ENCODE assay signal across 32 cellular contexts in the genomic region with DNA sequence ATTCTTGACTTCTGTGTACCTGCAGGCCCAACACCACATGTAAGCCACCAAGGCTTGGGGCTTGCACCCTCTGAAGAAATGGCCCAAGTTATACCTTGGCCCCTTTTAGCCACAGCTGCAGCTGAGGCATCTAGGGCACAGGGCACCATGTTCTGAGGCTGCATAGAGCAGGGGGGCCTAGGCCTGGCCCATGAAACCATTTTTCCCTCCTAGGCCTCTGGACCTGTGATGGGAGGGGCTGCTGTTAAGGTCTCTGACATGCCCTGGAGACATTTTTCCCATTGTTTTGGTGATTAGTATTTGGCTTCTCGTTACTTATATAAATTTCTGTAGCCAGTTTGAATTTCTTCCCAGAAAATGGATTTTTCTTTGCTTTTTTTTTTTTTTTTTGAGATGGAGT.
"Had no signal": no experiment of that assay in that cellular context is flagged by ENCODE, and none has a peak within 500 bp of the region (broad histone marks: within the 10 kb centered on the region; RNA-seq: fewer than 3 reads in every experiment).

No MANE protein-coding gene starts in this region.

- H3K27ac ChIP-seq: adrenal gland, ascending aorta, body of pancreas, brain microvascular endothelial cell, breast epithelium, cardiac muscle cell had no signal

- H3K4me1 ChIP-seq: adrenal gland, ascending aorta, breast epithelium had no signal

- H3K27me3 ChIP-seq: adrenal gland, ascending aorta, body of pancreas, brain microvascular endothelial cell, breast epithelium, cardiac muscle cell had no signal

- DNase-seq: activated effector memory CD4-positive, alpha-beta T cell treated with anti-CD3 and anti-CD28 coated beads, Interleukin-2, amount 50 U/mL, for 16 hours; activated effector memory CD4-positive, alpha-beta T cell treated with Interleukin-2 at 50 U/mL for 16 hours; activated gamma-delta T cell; activated gamma-delta T cell treated with Interleukin-2 at 50 U/mL for 16 hours; activated naive CD4-positive, alpha-beta T cell; activated naive CD4-positive, alpha-beta T cell treated with anti-CD3 and anti-CD28 coated beads for 36 hours; activated naive CD4-positive, alpha-beta T cell treated with anti-CD3 and anti-CD28 coated beads, Interleukin-2, amount 10 ng/mL, durations not matched to agents 7 days and 5 days; activated naive CD4-positive, alpha-beta T cell treated with anti-CD3 and anti-CD28 coated beads, Interleukin-2, amount 50 U/mL, for 16 hours; activated naive CD4-positive, alpha-beta T cell treated with Interleukin-2 at 50 U/mL for 16 hours; activated naive CD8-positive, alpha-beta T cell treated with anti-CD3 and anti-CD28 coated beads for 36 hours; activated naive CD8-positive, alpha-beta T cell treated with anti-CD3 and anti-CD28 coated beads, Interleukin-2, amount 10 ng/mL, durations not matched to agents 7 days and 5 days; activated naive CD8-positive, alpha-beta T cell treated with anti-CD3 and anti-CD28 coated beads, Interleukin-2, amount 50 U/mL, for 24 hours; activated T-cell treated with anti-CD3 and anti-CD28 coated beads, Interleukin-2, amount 50 U/mL, for 4 hours; activated T-cell treated with anti-CD3 and anti-CD28 coated beads, Interleukin-2, amount 50 U/mL, for 48 hours; activated T-cell treated with anti-CD3 and anti-CD28 coated beads, Interleukin-2, amount 50 U/mL, for 72 hours; adrenal gland; amniotic stem cell; amygdala; anterior cingulate cortex; aorta; body of pancreas; brain microvascular endothelial cell; caudate nucleus; central memory CD4-positive, alpha-beta T cell; cerebellar nuclear complex had no signal

- ATAC-seq: activated naive CD4-positive, alpha-beta T cell treated with anti-CD3 and anti-CD28 coated beads, Interleukin-2, amount 50 U/mL, for 72 hours; activated naive CD8-positive, alpha-beta T cell treated with anti-CD3 and anti-CD28 coated beads, Interleukin-2, amount 50 U/mL, for 24 hours; activated T-cell treated with anti-CD3 and anti-CD28 coated beads, Interleukin-2, amount 50 U/mL, for 4 hours; activated T-cell treated with anti-CD3 and anti-CD28 coated beads, Interleukin-2, amount 50 U/mL, for 72 hours; activated T-helper 17 cell treated with anti-CD3 and anti-CD28 coated beads, Interleukin-2, amount 50 U/mL, for 72 hours; body of pancreas had no signal

- H3K4me3 ChIP-seq: adrenal gland, ascending aorta, body of pancreas, breast epithelium, cardiac muscle cell had no signal

- H3K9me3 ChIP-seq: adrenal gland, body of pancreas had no signal

- H3K36me3 ChIP-seq: adrenal gland, ascending aorta, brain microvascular endothelial cell, breast epithelium, cardiac muscle cell had no signal

- FAIRE-seq: astrocyte, bronchial epithelial cell had no signal
